21 cellular contexts compared by ENCODE assay signal in genomic region chr4:111789901-111790640, GRCh38.
DNase-seq lines count a peak whose midpoint lies in the region; ATAC-seq, FAIRE-seq and TF ChIP-seq lines count a peak whose summit lies in the region.
"Had no signal": no experiment of that assay in that cellular context is flagged by ENCODE, and none has a peak within 500 bp of the region (broad histone marks: within the 10 kb centered on the region; RNA-seq: fewer than 3 reads in every experiment).

No MANE protein-coding gene starts in this region.

- TF ChIP-seq POLR2A in GM12878 (IDR thresholded peaks at IDR 0.05; ENCODE audit: low read depth, low read length): no peak

- H3K9me2 ChIP-seq in PC-3 (replicated peaks; ENCODE audit: low read length): no peaks in the 10 kb centered on the region

- no peaks in the 10 kb centered on the region for H3K27me3 ChIP-seq in A673 (replicated peaks; ENCODE audit: insufficient read depth, low read depth, low read length, poor library complexity)
- H3K27me3 ChIP-seq in GM12878 (replicated peaks in 1 of 2; ENCODE audit: control insufficient read depth in 2 of 2, insufficient read depth in 2 of 2, low read length in 1 of 2): peaks cover 0 to 9% of the 10 kb centered on the region in 2 experiments; a peak in 1 of 4 replicates
- peaks cover 51% of the 10 kb centered on the region for H3K27me3 ChIP-seq in PC-3 (ENCODE audit: low read length)
- H3K27me3 ChIP-seq: BLaER1 had no signal

- TF ChIP-seq RAD21 in GM12878 (IDR thresholded peaks at IDR 0.05; ENCODE audit: insufficient read depth, low read depth, low read length): no peak

- H2AFZ ChIP-seq in GM12878 (ENCODE audit: control insufficient read depth, low read depth, low read length): no peak overlapping the region
- no peak overlapping the region for H2AFZ ChIP-seq in PC-3 (ENCODE audit: low read length)
- H2AFZ ChIP-seq: GM23338 had no signal

- H3K79me2 ChIP-seq in GM12878 (ENCODE audit: control insufficient read depth, insufficient read depth, low read length) (no peaks in the 10 kb centered on the region), PC-3 (ENCODE audit: low read length) (no peaks in the 10 kb centered on the region)

- no peak overlapping the region for H3K27ac Mint-ChIP-seq in stimulated activated effector memory CD8-positive, alpha-beta T cell treated with anti-CD3 and anti-CD28 coated beads, Interleukin-12 subunit alpha, Interleukin-12 subunit beta, amount 100 ng/mL, for 72 hours
- H3K27ac Mint-ChIP-seq in endothelial cell (ENCODE audit: unreplicated experiment): no peak overlapping the region
- H3K27ac Mint-ChIP-seq: B cell; CD4-positive, CD25-positive, alpha-beta regulatory T cell; CD8-positive, alpha-beta T cell; GM23338; H9 had no signal

- H3K4me2 ChIP-seq in GM12878 (ENCODE audit: control insufficient read depth, insufficient read depth): no peak overlapping the region
- no peak overlapping the region for H3K4me2 ChIP-seq in PC-3 (ENCODE audit: low read length)
- H3K4me2 ChIP-seq: BLaER1, GM23338 had no signal

- H3K4me1 ChIP-seq in A673 (ENCODE audit: insufficient read depth, low read length, poor library complexity, severe bottlenecking) (peaks cover 26% of the 10 kb centered on the region), GM12878 (ENCODE audit: control insufficient read depth, insufficient read depth, low read length) (no peaks in the 10 kb centered on the region), PC-3 (ENCODE audit: insufficient read depth, low read length) (no peaks in the 10 kb centered on the region)
- H3K4me1 ChIP-seq: BLaER1 had no signal

- no peak for FAIRE-seq in GM12878 (lab: Jason Lieb, UNC)
- FAIRE-seq: GM12892, GM19239 had no signal

- no peaks in the 10 kb centered on the region for H3K9me3 ChIP-seq in A673 (ENCODE audit: low read depth, low read length, poor library complexity, severe bottlenecking)
- H3K9me3 ChIP-seq in GM12878 (replicated peaks; ENCODE audit: control insufficient read depth, insufficient read depth, low read length): no peaks in the 10 kb centered on the region
- H3K9me3 ChIP-seq in PC-3 (ENCODE audit: low read length): no peaks in the 10 kb centered on the region
- H3K9me3 ChIP-seq: BLaER1, Caco-2 had no signal

- H3K4me3 ChIP-seq in A673 (ENCODE audit: low read depth, low read length, poor library complexity, severe bottlenecking): no peak overlapping the region
- H3K4me3 ChIP-seq in GM12878: no peak overlapping the region
- H3K4me3 ChIP-seq in PC-3 (ENCODE audit: low read length): no peak overlapping the region
- H3K4me3 ChIP-seq: BLaER1, GM23338 had no signal

- 47% methylated on average over 5 of the region's 5 CpGs for WGBS in GM12878 (ENCODE audit: insufficient coverage, insufficient replicate concordance, low lambda C conversion rate, missing lambda C conversion rate)

- H3K27me3 Mint-ChIP-seq in endothelial cell (ENCODE audit: unreplicated experiment): no peaks in the 10 kb centered on the region
- H3K27me3 Mint-ChIP-seq: CD4-positive, CD25-positive, alpha-beta regulatory T cell had no signal

- H3K4me1 Mint-ChIP-seq in stimulated activated effector memory CD8-positive, alpha-beta T cell treated with anti-CD3 and anti-CD28 coated beads, Interleukin-12 subunit alpha, Interleukin-12 subunit beta, amount 100 ng/mL, for 72 hours: no peaks in the 10 kb centered on the region
- H3K4me1 Mint-ChIP-seq in endothelial cell (ENCODE audit: unreplicated experiment): peaks cover 6% of the 10 kb centered on the region
- H3K4me1 Mint-ChIP-seq: B cell; CD4-positive, CD25-positive, alpha-beta regulatory T cell had no signal

- H3K36me3 ChIP-seq in A673 (ENCODE audit: insufficient read depth, low read length, poor library complexity, severe bottlenecking) (no peaks in the 10 kb centered on the region), GM12878 (ENCODE audit: control insufficient read depth in 2 of 2, insufficient read depth in 2 of 2, low read length in 1 of 2) (no peaks in the 10 kb centered on the region), PC-3 (ENCODE audit: low read depth, low read length) (no peaks in the 10 kb centered on the region)
- H3K36me3 ChIP-seq: BLaER1 had no signal

- POLR2A ChIA-PET in A673 (lab: Charles Lee; ENCODE audit: low non-redundant PET): no interaction called here
- POLR2A ChIA-PET in GM12878 (lab: Charles Lee): no interaction called here
- POLR2A ChIA-PET in PC-3 (lab: Charles Lee; ENCODE audit: unreplicated experiment): no interaction called here

- DNase-seq in A673 (ENCODE audit: low spot score) (peak; percentile 43), GM12878 (ENCODE audit: low read depth, low spot score) (no peak), endothelial cell (ENCODE audit: low spot score) (no peak), PC-3 (no peak)
- no peak for DNase-seq in stimulated activated effector memory CD8-positive, alpha-beta T cell treated with anti-CD3 and anti-CD28 coated beads, Interleukin-12 subunit alpha, Interleukin-12 subunit beta, amount 100 ng/mL, for 72 hours (ENCODE audit: low spot score in 2 of 2)
- no peak for DNase-seq in NK-92 treated with Interleukin-12 subunit alpha and Interleukin-12 subunit beta, amount 100 ng/mL, for 24 hours (lab: John Stamatoyannopoulos, UW)
- DNase-seq: Caco-2; CD4-positive, CD25-positive, alpha-beta regulatory T cell; CD8-positive, alpha-beta T cell; DMS153; DMS79 treated with DMSO at 0.1 percent for 48 hours; GF-D8; H9 had no signal

- intact Hi-C loops in A673 (cut with micrococcal nuclease; ENCODE audit: unreplicated experiment) (no loop called here), GM12878 (cut with micrococcal nuclease; ENCODE audit: unreplicated experiment) (no loop called here), PC-3 (cut with micrococcal nuclease) (no loop called here)

- no peak overlapping the region for H3K4me3 Mint-ChIP-seq in stimulated activated effector memory CD8-positive, alpha-beta T cell treated with anti-CD3 and anti-CD28 coated beads, Interleukin-12 subunit alpha, Interleukin-12 subunit beta, amount 100 ng/mL, for 72 hours
- H3K4me3 Mint-ChIP-seq in endothelial cell (ENCODE audit: unreplicated experiment): no peak overlapping the region
- H3K4me3 Mint-ChIP-seq: B cell; CD4-positive, CD25-positive, alpha-beta regulatory T cell; CD8-positive, alpha-beta T cell; GM23338; H9 had no signal

- H3K9me3 Mint-ChIP-seq in stimulated activated effector memory CD8-positive, alpha-beta T cell treated with anti-CD3 and anti-CD28 coated beads, Interleukin-12 subunit alpha, Interleukin-12 subunit beta, amount 100 ng/mL, for 72 hours: peaks cover 8% of the 10 kb centered on the region
- no peaks in the 10 kb centered on the region for H3K9me3 Mint-ChIP-seq in endothelial cell (ENCODE audit: unreplicated experiment)
- H3K9me3 Mint-ChIP-seq: CD4-positive, CD25-positive, alpha-beta regulatory T cell; CD8-positive, alpha-beta T cell; GM23338; H9 had no signal

- no peaks in the 10 kb centered on the region for H3K36me3 Mint-ChIP-seq in stimulated activated effector memory CD8-positive, alpha-beta T cell treated with anti-CD3 and anti-CD28 coated beads, Interleukin-12 subunit alpha, Interleukin-12 subunit beta, amount 100 ng/mL, for 72 hours
- H3K36me3 Mint-ChIP-seq in endothelial cell (ENCODE audit: low read depth, unreplicated experiment): no peaks in the 10 kb centered on the region
- H3K36me3 Mint-ChIP-seq: CD4-positive, CD25-positive, alpha-beta regulatory T cell; CD8-positive, alpha-beta T cell had no signal

- H3K27ac ChIP-seq in A673 (ENCODE audit: low read depth, low read length, poor library complexity, severe bottlenecking): no peak overlapping the region
- no peak overlapping the region for H3K27ac ChIP-seq in GM12878 (ENCODE audit: control insufficient read depth, insufficient read depth)
- H3K27ac ChIP-seq in PC-3 (ENCODE audit: low read length): no peak overlapping the region
- H3K27ac ChIP-seq: BLaER1, C4-2B had no signal

- TF ChIP-seq CTCF in A673 (conservative IDR thresholded peaks at IDR 0.05; ENCODE audit: low read depth, low read length) (no peak), GM12878 (IDR thresholded peaks at IDR 0.05 in 2 of 3, conservative IDR thresholded peaks at IDR 0.05 in 1 of 3; ENCODE audit: control insufficient read depth in 2 of 3, extremely low read depth in 1 of 3, insufficient read depth in 1 of 3, low read depth in 3 of 3, low read length in 3 of 3) (no peak), endothelial cell (IDR thresholded peaks at IDR 0.05; ENCODE audit: unreplicated experiment) (no peak), PC-3 (conservative IDR thresholded peaks at IDR 0.05; ENCODE audit: low read depth, low read length) (no peak)

- TF ChIP-seq EP300 in GM12878 (IDR thresholded peaks at IDR 0.05; ENCODE audit: borderline replicate concordance in 1 of 2, control insufficient read depth in 1 of 2, low read depth in 2 of 2, low read length in 2 of 2): no peak

- RAD21 ChIA-PET in GM12878 (lab: Charles Lee; ENCODE audit: unreplicated experiment): no interaction called here

- H3F3A ChIP-seq in PC-3 (ENCODE audit: low read length, unreplicated experiment): no peaks in the 10 kb centered on the region

- CTCF ChIA-PET in A673 (lab: Charles Lee) (no interaction called here), GM12878 (lab: Yijun Ruan, JAX) (no interaction called here), PC-3 (lab: Charles Lee) (no interaction called here)

- ATAC-seq in GM18868 (IDR thresholded peaks at IDR 0.05; ENCODE audit: unreplicated experiment) (peak; percentile 61), GM12878 (peak; percentile 19; the same call in 1 of the 3 replicates), PC-3 (no peak)
- peak; percentile 8 for ATAC-seq in stimulated activated effector memory CD8-positive, alpha-beta T cell treated with anti-CD3 and anti-CD28 coated beads, Interleukin-12 subunit alpha, Interleukin-12 subunit beta, amount 100 ng/mL, for 72 hours
- ATAC-seq: CD8-positive, alpha-beta T cell; GM23338; HCT116 had no signal

- BruUV-seq in A673 (replicated peaks; lab: Mats Ljungman, UMichigan) (no TSS peak), GM12878 (replicated peaks; lab: Mats Ljungman, UMichigan) (no TSS peak), PC-3 (replicated peaks; lab: Mats Ljungman, UMichigan) (no TSS peak)

- in situ Hi-C loops in GM12878 (cut with MboI): no loop called here

- no peak overlapping the region for H3K9ac ChIP-seq in GM12878 (ENCODE audit: control insufficient read depth, insufficient read depth, low read length)
- H3K9ac ChIP-seq in PC-3 (ENCODE audit: low read length): no peak overlapping the region
- H3K9ac ChIP-seq: BLaER1 had no signal

- H4K20me1 ChIP-seq in GM12878 (ENCODE audit: control insufficient read depth, insufficient read depth): no peaks in the 10 kb centered on the region
- no peaks in the 10 kb centered on the region for H4K20me1 ChIP-seq in PC-3 (ENCODE audit: low read length)
- H4K20me1 ChIP-seq: BLaER1 had no signal

- SMC1A ChIA-PET in GM12878 (lab: Charles Lee; ENCODE audit: uncharacterized antibody, unreplicated experiment): no interaction called here
